In genomic region chr6:45741437-45742166, GRCh38 we compare ENCODE assay signal across 8 cellular contexts.
DNase-seq lines count a peak whose midpoint lies in the region; ATAC-seq and TF ChIP-seq lines count a peak whose summit lies in the region.

No MANE protein-coding gene starts in this region.

- POLR2A ChIA-PET in HEK293 (lab: Yijun Ruan, JAX), result no interaction called here

- H3K4me2 ChIP-seq in OCI-LY3 (ENCODE audit: low read length), result peak overlapping the region; percentile 36

- H3K79me2 ChIP-seq in OCI-LY3 (ENCODE audit: low read length), result no peaks in the 10 kb centered on the region

- no peak overlapping the region for H3K9ac ChIP-seq in OCI-LY3 (ENCODE audit: low read length)

- no peaks in the 10 kb centered on the region for H3K4me1 ChIP-seq in HEK293 (ENCODE audit: control insufficient read depth, insufficient read depth, low read length)
- H3K4me1 ChIP-seq in OCI-LY3 (ENCODE audit: low read length), result peaks cover 31% of the 10 kb centered on the region
- no peaks in the 10 kb centered on the region for H3K4me1 ChIP-seq in thoracic aorta (ENCODE audit: control insufficient read depth in 1 of 2, low read depth in 2 of 2)

- CTCF ChIA-PET in HEK293 (lab: Yijun Ruan, JAX), result interaction anchor here (0.7 to 0.9 kb wide), 2 partner anchors 134 to 330 kb away, joined by 3 read pairs; no protein-coding TSS in a partner anchor

- H3K27ac Mint-ChIP-seq in mesothelial cell of epicardium, result no peak overlapping the region

- H3K27me3 Mint-ChIP-seq in mesothelial cell of epicardium (ENCODE audit: low read depth), result peaks cover 14% of the 10 kb centered on the region

- H3K36me3 Mint-ChIP-seq in mesothelial cell of epicardium, result no peaks in the 10 kb centered on the region

- peaks cover 15% of the 10 kb centered on the region for H4K20me1 ChIP-seq in OCI-LY3 (ENCODE audit: insufficient read depth, low read length)

- TF ChIP-seq CTCF in GM10266 (IDR thresholded peaks at IDR 0.05; ENCODE audit: control insufficient read depth, insufficient read depth, low read depth, missing control alignments) (no peak), HEK293 (tag by site-specific recombination; IDR thresholded peaks at IDR 0.05) (no peak), OCI-LY3 (IDR thresholded peaks at IDR 0.05; ENCODE audit: low read depth, low read length) (no peak), fibroblast of pulmonary artery (IDR thresholded peaks at IDR 0.05; ENCODE audit: low read length, missing control alignments) (no peak), thoracic aorta (IDR thresholded peaks at IDR 0.05) (no peak), mesothelial cell of epicardium (IDR thresholded peaks at IDR 0.05; ENCODE audit: unreplicated experiment) (no peak)

- H3K9me3 ChIP-seq in HEK293 (ENCODE audit: control insufficient read depth, insufficient read depth, low read depth, low read length), result no peaks in the 10 kb centered on the region
- no peaks in the 10 kb centered on the region for H3K9me3 ChIP-seq in OCI-LY3 (ENCODE audit: insufficient read depth, low read length)
- H3K9me3 ChIP-seq in thoracic aorta, result no peaks in the 10 kb centered on the region

- peaks cover 15% of the 10 kb centered on the region for H3K4me1 Mint-ChIP-seq in mesothelial cell of epicardium

- no peak overlapping the region for H3K27ac ChIP-seq in HEK293 (ENCODE audit: extremely low read depth, low read depth, low read length)
- H3K27ac ChIP-seq in OCI-LY3 (ENCODE audit: low read length), result no peak overlapping the region
- no peak overlapping the region for H3K27ac ChIP-seq in thoracic aorta

- H3K27me3 ChIP-seq in OCI-LY3 (ENCODE audit: low read depth, low read length) (peaks cover 78% of the 10 kb centered on the region), thoracic aorta (replicated peaks; ENCODE audit: insufficient read depth) (no peaks in the 10 kb centered on the region)

- H3K9me3 Mint-ChIP-seq in mesothelial cell of epicardium, result no peaks in the 10 kb centered on the region

- no peak overlapping the region for H3K4me3 Mint-ChIP-seq in mesothelial cell of epicardium

- peak; percentile 36 for ATAC-seq in thoracic aorta (ENCODE audit: insufficient number of reproducible peaks, low FRiP score, low read depth)

- peak; percentile 16 for DNase-seq in GM10266 (ENCODE audit: extremely low spot score)
- peak; percentile 22 for DNase-seq in fibroblast of pulmonary artery (ENCODE audit: low read depth)
- DNase-seq in thoracic aorta (ENCODE audit: low spot score), result no peak
- no peak for DNase-seq in NCI-H345 (lab: John Stamatoyannopoulos, UW)
- no peak for DNase-seq in mesothelial cell of epicardium (ENCODE audit: low spot score in 2 of 2, unreplicated experiment in 2 of 2)
- no peak for DNase-seq in activated gamma-delta T cell treated with Interleukin-2 at 50 U/mL for 16 hours

- H3K4me3 ChIP-seq in HEK293 (ENCODE audit: low read depth, low read length) (no peak overlapping the region), OCI-LY3 (ENCODE audit: low read length) (no peak overlapping the region), fibroblast of pulmonary artery (replicated peaks; ENCODE audit: low read depth, low read length) (no peak overlapping the region), thoracic aorta (no peak overlapping the region)

- no peaks in the 10 kb centered on the region for H3K36me3 ChIP-seq in HEK293 (ENCODE audit: control insufficient read depth in 2 of 2, insufficient read depth in 1 of 2, low read length in 2 of 2)
- no peaks in the 10 kb centered on the region for H3K36me3 ChIP-seq in OCI-LY3 (replicated peaks; ENCODE audit: low read depth, low read length)
- no peaks in the 10 kb centered on the region for H3K36me3 ChIP-seq in thoracic aorta

- H2AFZ ChIP-seq in OCI-LY3 (ENCODE audit: low read depth, low read length), result no peak overlapping the region

TF ChIP-seq in HEK293, 187 proteins besides CTCF, POLR2A, EP300 and RAD21:
- TF ChIP-seq PRDM4 (tag by site-specific recombination; IDR thresholded peaks at IDR 0.05), result 0 out of 2 replicates have a peak, but pooled peaks have one; percentile 28
- no peak for TF ChIP-seq ZNF544 (tag by site-specific recombination; IDR thresholded peaks at IDR 0.05)

Comparison
In these comparisons a context has a peak if more than half of its experiments do, and no peak if none do; other contexts are left out.
1. DNase-seq: peak in GM10266 (single experiment) and fibroblast of pulmonary artery (single experiment); none in thoracic aorta (single experiment), NCI-H345 (single experiment), mesothelial cell of epicardium (0 of 2) and activated gamma-delta T cell treated with Interleukin-2 at 50 U/mL for 16 hours (single experiment).